ENCODE assay signal across 8 cellular contexts in genomic region chr10:6163364-6164270, GRCh38. TPM values are rescaled to one million over a fixed set of nuclear protein-coding genes. Genes with fewer than 3 reads are reported as not detected.
DNase-seq lines count a peak whose midpoint lies in the region; ATAC-seq and TF ChIP-seq lines count a peak whose summit lies in the region.

No MANE protein-coding gene starts in this region.

- H3K4me1 ChIP-seq in parathyroid adenoma (peaks cover 7% of the 10 kb centered on the region), tibial artery (peaks cover 0 to 27% (median 12%) of the 10 kb centered on the region in 4 donors)

- no peaks in the 10 kb centered on the region for H3K9me3 Mint-ChIP-seq in activated naive CD4-positive, alpha-beta T cell treated with anti-CD3 and anti-CD28 coated beads, Interleukin-2, amount 50 U/mL, for 24 hours

- H3K9ac ChIP-seq in SK-N-MC (ENCODE audit: insufficient read length) (peak overlapping the region; percentile 96), parathyroid adenoma (peak overlapping the region; percentile 77)

- intact Hi-C loops in head of caudate nucleus (cut with DNase I), result loop anchor here (5.0 kb wide), 2 partner anchors 39 to 76 kb away; partner anchors contain the start of genes PFKFB3 and RBM17
- intact Hi-C loops in tibial artery (cut with DNase I; ENCODE audit: low total_unique reads), result loop anchor here (5.0 kb wide), 1 partner anchor 39 kb away; the partner anchor contains the start of gene PFKFB3

- no peaks in the 10 kb centered on the region for H3K27me3 Mint-ChIP-seq in activated naive CD4-positive, alpha-beta T cell treated with anti-CD3 and anti-CD28 coated beads, Interleukin-2, amount 50 U/mL, for 24 hours

- peaks cover 5% of the 10 kb centered on the region for H3K36me3 Mint-ChIP-seq in activated naive CD4-positive, alpha-beta T cell treated with anti-CD3 and anti-CD28 coated beads, Interleukin-2, amount 50 U/mL, for 24 hours

- peak overlapping the region; percentile 98 for H3K27ac Mint-ChIP-seq in activated naive CD4-positive, alpha-beta T cell treated with anti-CD3 and anti-CD28 coated beads, Interleukin-2, amount 50 U/mL, for 24 hours

- ATAC-seq in GM21825 (IDR thresholded peaks at IDR 0.05; ENCODE audit: unreplicated experiment), result peak; percentile 94

- peak overlapping the region; percentile 83 for H3K4me3 ChIP-seq in SK-N-MC
- H3K4me3 ChIP-seq in parathyroid adenoma (ENCODE audit: low read depth, low read length), result peak overlapping the region; percentile 81
- H3K4me3 ChIP-seq in tibial artery, result peak overlapping the region; percentile 71 to 79

- H3K27me3 ChIP-seq in parathyroid adenoma (ENCODE audit: control insufficient read depth, insufficient read depth, low read length) (no peaks in the 10 kb centered on the region), tibial artery (no peaks in the 10 kb centered on the region)

- peak overlapping the region; percentile 89 for H2AFZ ChIP-seq in parathyroid adenoma

- DNase-seq in EL (peak; percentile 86), LHCN-M2 (ENCODE audit: low read depth) (peak; percentile 84), SK-N-MC (ENCODE audit: low read depth, low spot score) (no peak), head of caudate nucleus (peak; percentile 53 to 95 (median 90)), tibial artery (peak; percentile 81 to 95)

- peak overlapping the region; percentile 71 for H3K4me2 ChIP-seq in parathyroid adenoma (ENCODE audit: low read length)

- no peaks in the 10 kb centered on the region for H3K9me3 ChIP-seq in SK-N-MC (ENCODE audit: low read depth, low read length)
- no peaks in the 10 kb centered on the region for H3K9me3 ChIP-seq in parathyroid adenoma (ENCODE audit: control insufficient read depth, low read length)
- H3K9me3 ChIP-seq in tibial artery, result no peaks in the 10 kb centered on the region

- peaks cover 2% of the 10 kb centered on the region for H3K79me2 ChIP-seq in parathyroid adenoma

- H3K27ac ChIP-seq in SK-N-MC (peak overlapping the region; percentile 75), parathyroid adenoma (peak overlapping the region; percentile 72), tibial artery (peak overlapping the region; percentile 79 to 87)

- peaks cover 52% of the 10 kb centered on the region for H3K4me1 Mint-ChIP-seq in activated naive CD4-positive, alpha-beta T cell treated with anti-CD3 and anti-CD28 coated beads, Interleukin-2, amount 50 U/mL, for 24 hours

- H3K36me3 ChIP-seq in SK-N-MC (ENCODE audit: insufficient read depth, low read length), result no peaks in the 10 kb centered on the region; the same call in 1 of the 2 replicates
- H3K36me3 ChIP-seq in parathyroid adenoma (ENCODE audit: control insufficient read depth, insufficient read depth, low read length), result no peaks in the 10 kb centered on the region
- H3K36me3 ChIP-seq in tibial artery, result peaks cover 0 to 11% (median 0%) of the 10 kb centered on the region in 3 donors

- H3K4me3 Mint-ChIP-seq in activated naive CD4-positive, alpha-beta T cell treated with anti-CD3 and anti-CD28 coated beads, Interleukin-2, amount 50 U/mL, for 24 hours, result peak overlapping the region; percentile 94

- TF ChIP-seq CTCF in parathyroid adenoma (IDR thresholded peaks at IDR 0.05) (no peak), tibial artery (IDR thresholded peaks at IDR 0.05) (peak in 1 of 2 experiments; percentile 20)

RNA-seq across cellular contexts. Expression of gene PFKFB3, which starts 39.1 kb away (rescaled TPM):
- total RNA-seq in LHCN-M2 (2014; rRNA removed), result 19.7 and 23.3 TPM in 2 replicates
- 22.7 TPM for polyA plus RNA-seq in LHCN-M2 (2012)
